Comparison of ENCODE assay signal across 6 cellular contexts in genomic region chr6:81656231-81656630, GRCh38.
"Had no signal": no experiment of that assay in that cellular context is flagged by ENCODE, and none has a peak within 500 bp of the region (broad histone marks: within the 10 kb centered on the region; RNA-seq: fewer than 3 reads in every experiment).

No MANE protein-coding gene starts in this region.

- H3K27ac ChIP-seq: HL-60, KMS-11 had no signal

- DNase-seq: KBM-7, KG1 had no signal

- H3K4me2 ChIP-seq: KMS-11 had no signal

- ATAC-seq: K562 had no signal

- FAIRE-seq: HTR-8/SVneo, K562 had no signal

- H3K4me3 ChIP-seq: K562 had no signal

- H3K9ac ChIP-seq: KMS-11 had no signal
